In genomic region chr6:7138921-7139358, GRCh38 we compare ENCODE assay signal across 8 cellular contexts. TPM values are rescaled to one million over a fixed set of nuclear protein-coding genes. Genes with fewer than 3 reads are reported as not detected.
A peak's percentile ranks its signal among the peaks of the same experiment; 100 is the strongest.
DNase-seq lines count a peak whose midpoint lies in the region; ATAC-seq and TF ChIP-seq lines count a peak whose summit lies in the region.

No MANE protein-coding gene starts in this region.

- no peaks in the 10 kb centered on the region for H3K27me3 ChIP-seq in transverse colon

- POLR2A ChIA-PET in activated CD4-positive, alpha-beta T cell treated with anti-CD3 and anti-CD28 coated beads, Interleukin-2, amount 10 ng/mL, durations not matched to agents 7 days and 5 days (lab: Charles Lee): no interaction called here

- no peaks in the 10 kb centered on the region for H3K9me3 ChIP-seq in transverse colon

- in situ Hi-C loops in transverse colon (cut with MboI; ENCODE audit: low pct_ligation_motif_present in 1 of 4, low pct_unique_long_range_greater_than_20kb in 1 of 4, low sequenced_read_pairs in 3 of 4): no loop called here

- WGBS in transverse colon (ENCODE audit: low coverage in 1 of 2), 2 donors: 26 to 78% methylated on average over 1 of the region's 1 CpG

- H3K27ac ChIP-seq in 22Rv1 (peak overlapping the region; percentile 67), transverse colon (peak overlapping the region; percentile 93 to 98 (median 96))

- H3K27me3 Mint-ChIP-seq in activated CD4-positive, alpha-beta T cell treated with anti-CD3 and anti-CD28 coated beads, Interleukin-2, amount 10 ng/mL, durations not matched to agents 7 days and 5 days: no peaks in the 10 kb centered on the region

- no peak for TF ChIP-seq EP300 in transverse colon (IDR thresholded peaks at IDR 0.05; ENCODE audit: low read depth)

- H3K27ac Mint-ChIP-seq in activated CD4-positive, alpha-beta T cell treated with anti-CD3 and anti-CD28 coated beads, Interleukin-2, amount 10 ng/mL, durations not matched to agents 7 days and 5 days: peak overlapping the region; percentile 81

- peaks cover 41 to 86% (median 73%) of the 10 kb centered on the region in 4 donors for H3K4me1 ChIP-seq in transverse colon

- intact Hi-C loops in transverse colon (cut with DNase I; ENCODE audit: low total_unique reads): no loop called here

- H3K4me3 ChIP-seq in transverse colon: no peak overlapping the region

- no peaks in the 10 kb centered on the region for H3K9me3 Mint-ChIP-seq in activated CD4-positive, alpha-beta T cell treated with anti-CD3 and anti-CD28 coated beads, Interleukin-2, amount 10 ng/mL, durations not matched to agents 7 days and 5 days

- H3K36me3 ChIP-seq in transverse colon: no peaks in the 10 kb centered on the region

- TF ChIP-seq POLR2A in transverse colon (IDR thresholded peaks at IDR 0.05): no peak

- TF ChIP-seq CTCF in 22Rv1 (IDR thresholded peaks at IDR 0.05): no peak
- no peak for TF ChIP-seq CTCF in transverse colon (IDR thresholded peaks at IDR 0.05)

- peaks cover 81% of the 10 kb centered on the region for H3K4me1 Mint-ChIP-seq in activated CD4-positive, alpha-beta T cell treated with anti-CD3 and anti-CD28 coated beads, Interleukin-2, amount 10 ng/mL, durations not matched to agents 7 days and 5 days

- H3K4me3 Mint-ChIP-seq in activated CD4-positive, alpha-beta T cell treated with anti-CD3 and anti-CD28 coated beads, Interleukin-2, amount 10 ng/mL, durations not matched to agents 7 days and 5 days: no peak overlapping the region

- ATAC-seq in HG03095 (IDR thresholded peaks at IDR 0.05; ENCODE audit: unreplicated experiment) (no peak), HG03097 (IDR thresholded peaks at IDR 0.05; ENCODE audit: low FRiP score, unreplicated experiment) (no peak), GM21526 (IDR thresholded peaks at IDR 0.05; ENCODE audit: low FRiP score, unreplicated experiment) (no peak)

- CTCF ChIA-PET in activated CD4-positive, alpha-beta T cell treated with anti-CD3 and anti-CD28 coated beads, Interleukin-2, amount 10 ng/mL, durations not matched to agents 7 days and 5 days (lab: Charles Lee): interaction anchor here (1.3 to 1.7 kb wide), 3 partner anchors 11 to 28 kb away, joined by 3 to 7 read pairs (median 5); no protein-coding TSS in a partner anchor

- H3K36me3 Mint-ChIP-seq in activated CD4-positive, alpha-beta T cell treated with anti-CD3 and anti-CD28 coated beads, Interleukin-2, amount 10 ng/mL, durations not matched to agents 7 days and 5 days (ENCODE audit: low read depth): peaks cover 12% of the 10 kb centered on the region

- DNase-seq in M059J (ENCODE audit: low read depth) (peak; percentile 66), iPS-NIHi11 (ENCODE audit: low spot score) (peak; percentile 75), transverse colon (peak; percentile 75)
- peak; percentile 61 for DNase-seq in activated CD4-positive, alpha-beta T cell treated with anti-CD3 and anti-CD28 coated beads, Interleukin-2, amount 10 ng/mL, durations not matched to agents 7 days and 5 days

RNA-seq across cellular contexts. Expression of gene RREB1, which starts 31.2 kb away (rescaled TPM):
- 8.5 and 16.2 TPM in 2 replicates for total RNA-seq in M059J (2014; rRNA removed; shearing (Covaris generic))
- total RNA-seq in activated CD4-positive, alpha-beta T cell treated with anti-CD3 and anti-CD28 coated beads, Interleukin-2, amount 10 ng/mL, durations not matched to agents 7 days and 5 days: 10 to 100 TPM; 27.2 to 30.1 TPM
- 100 to 1,000 TPM in 2 of 4 donors, 10 to 100 TPM in 2; 73.9 to 214 (median 107) TPM for total RNA-seq in transverse colon
